Comparison of ENCODE assay signal across 8 cellular contexts in the genomic region with DNA sequence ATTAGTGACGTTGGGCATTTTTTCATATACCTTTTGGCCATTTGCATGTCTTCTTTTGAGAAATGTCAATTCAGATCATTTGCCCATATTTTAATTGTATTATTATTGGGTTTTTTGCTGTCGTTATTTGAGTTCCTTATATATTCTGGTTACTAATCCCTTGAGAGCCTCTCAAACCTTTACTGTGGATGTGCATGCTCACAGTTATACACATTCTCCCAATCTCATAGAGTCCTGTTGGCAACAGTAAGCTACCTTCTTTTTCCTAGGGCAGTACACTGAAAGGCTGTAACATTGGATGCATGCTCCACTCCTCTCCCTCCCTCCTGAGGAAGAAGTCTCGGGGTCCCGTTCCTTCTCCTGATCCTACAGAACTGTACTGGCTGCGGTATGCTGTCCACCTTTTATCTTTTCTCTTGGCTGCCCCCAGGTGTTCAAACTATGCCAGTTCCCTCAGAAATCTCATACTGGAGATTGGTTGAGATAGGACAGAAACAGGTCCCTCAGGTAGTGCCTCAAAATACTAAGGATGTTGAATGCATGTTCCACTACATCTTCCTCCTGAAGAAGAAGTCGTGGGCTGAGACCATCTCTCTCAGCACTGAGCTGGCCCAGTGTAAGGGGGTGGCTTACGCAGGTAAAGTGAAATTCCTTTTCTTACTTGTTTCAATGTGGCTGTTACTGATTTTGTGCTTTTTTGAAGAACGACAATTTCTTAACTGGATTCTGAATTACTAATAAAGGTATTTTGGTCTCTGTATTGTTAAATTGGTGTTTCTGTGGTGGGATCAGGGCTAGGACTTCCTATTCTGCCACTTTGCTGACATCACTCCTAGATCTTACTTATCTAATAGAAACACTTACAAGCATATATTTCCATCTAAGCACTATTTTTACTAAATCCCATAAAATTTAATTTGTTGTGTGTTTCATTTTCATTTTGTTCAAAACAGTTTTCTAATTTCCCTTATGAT.
DNase-seq lines count a peak whose midpoint lies in the region; ATAC-seq, FAIRE-seq and TF ChIP-seq lines count a peak whose summit lies in the region.

No MANE protein-coding gene starts in this region.

- DNase-seq in A549 (ENCODE audit: low read depth in 1 of 2, low spot score in 1 of 2) = peak; percentile 40
- DNase-seq in GM12864 (ENCODE audit: low read depth) = no peak
- DNase-seq in Panc1 (ENCODE audit: low read depth, low spot score) = no peak
- DNase-seq in activated effector memory CD4-positive, alpha-beta T cell treated with anti-CD3 and anti-CD28 coated beads, Interleukin-2, amount 50 U/mL, for 16 hours = peak; percentile 70
- DNase-seq in iPS-NIHi11 (ENCODE audit: low spot score) = peak; percentile 51
- DNase-seq in stimulated activated CD4-positive, alpha-beta T cell treated with anti-CD3 and anti-CD28 coated beads, Interleukin-4, amount 100 ng/mL, for 24 hours = peak; percentile 57

- no TSS peak for BruUV-seq in Panc1 (replicated peaks; lab: Mats Ljungman, UMichigan)

- POLR2A ChIA-PET in A549 (lab: Yijun Ruan, JAX) (no interaction called here), Panc1 (lab: Charles Lee) (no interaction called here)

- H3K4me1 ChIP-seq in A549 = no peaks in the 10 kb centered on the region
- H3K4me1 ChIP-seq in Panc1 (ENCODE audit: control insufficient read depth, insufficient read depth, low read length) = no peaks in the 10 kb centered on the region

- no peak for TF ChIP-seq EP300 in A549 (IDR thresholded peaks at IDR 0.05)

- peak overlapping the region; percentile 42; the same call in 2 of the 3 replicates for H3K4me2 ChIP-seq in A549

- peak; percentile 63 to 65 for TF ChIP-seq RAD21 in A549 (conservative IDR thresholded peaks at IDR 0.05 in 1 of 2, IDR thresholded peaks at IDR 0.05 in 1 of 2)

- FAIRE-seq in A549 (lab: Jason Lieb, UNC) = peak; percentile 98

- CTCF ChIA-PET in A549 (lab: Yijun Ruan, JAX) (interaction anchor here (1.0 to 1.4 kb wide), 2 partner anchors 148 to 178 kb away, joined by 3 read pairs; no protein-coding TSS in a partner anchor), Panc1 (lab: Charles Lee) (interaction anchor here (1.1 to 1.5 kb wide), 2 partner anchors 146 to 148 kb away, joined by 3 read pairs; no protein-coding TSS in a partner anchor)

- no peaks in the 10 kb centered on the region for H3K27me3 ChIP-seq in Panc1 (ENCODE audit: control insufficient read depth, insufficient read depth, low read length)

- WGBS in A549 (ENCODE audit: missing lambda C conversion rate) = 14% methylated on average over 8 of the region's 8 CpGs

- peak; percentile 51 for TF ChIP-seq CTCF in A549 (IDR thresholded peaks at IDR 0.05)
- TF ChIP-seq CTCF in GM12864 (IDR thresholded peaks at IDR 0.05; ENCODE audit: low read depth, low read length, missing control alignments) = peak; percentile 56
- peak; percentile 67 for TF ChIP-seq CTCF in Panc1 (IDR thresholded peaks at IDR 0.05)

- H3K9me3 ChIP-seq in A549 (no peaks in the 10 kb centered on the region; the same call in 2 of the 3 replicates), Panc1 (ENCODE audit: control insufficient read depth, insufficient read depth, low read depth, low read length) (no peaks in the 10 kb centered on the region)

- H3K27ac ChIP-seq in A549 = no peak overlapping the region
- H3K27ac ChIP-seq in Panc1 (ENCODE audit: low read length) = no peak overlapping the region

- intact Hi-C loops in Panc1 (cut with micrococcal nuclease; ENCODE audit: unreplicated experiment) = loop anchor here (10.0 kb wide), 1 partner anchor 147 kb away; the partner anchor contains the start of gene HUWE1

- ATAC-seq in A549 (peak; percentile 94 to 95), HG03175 (IDR thresholded peaks at IDR 0.05; ENCODE audit: unreplicated experiment) (peak; percentile 63), Panc1 (peak; percentile 82), GM21737 (IDR thresholded peaks at IDR 0.05; ENCODE audit: unreplicated experiment) (no peak)

- in situ Hi-C loops in Panc1 (cut with HindIII; ENCODE audit: low pct_unique_long_range_greater_than_20kb, low sequenced_read_pairs) = no loop called here

- TF ChIP-seq POLR2A in A549 (IDR thresholded peaks at IDR 0.05; ENCODE audit: low read length) = no peak

- H3K4me3 ChIP-seq in A549 (no peak overlapping the region), GM12864 (ENCODE audit: low read depth, low read length) (no peak overlapping the region), Panc1 (ENCODE audit: low read depth in 2 of 2, low read length in 2 of 2) (no peak overlapping the region)

- no peaks in the 10 kb centered on the region for H3K36me3 ChIP-seq in Panc1 (ENCODE audit: control insufficient read depth, insufficient read depth, low read length)

TF ChIP-seq in A549, 52 proteins besides CTCF, POLR2A, EP300 and RAD21:
- no peak for TF ChIP-seq JUN (IDR thresholded peaks at IDR 0.05)
- peak; percentile 61 for TF ChIP-seq SMC3 (IDR thresholded peaks at IDR 0.05)

Comparison
In these comparisons a context has a peak if more than half of its experiments do, and no peak if none do; other contexts are left out.
1. DNase-seq: peak in A549 (2 of 2), activated effector memory CD4-positive, alpha-beta T cell treated with anti-CD3 and anti-CD28 coated beads, Interleukin-2, amount 50 U/mL, for 16 hours (single experiment), iPS-NIHi11 (single experiment) and stimulated activated CD4-positive, alpha-beta T cell treated with anti-CD3 and anti-CD28 coated beads, Interleukin-4, amount 100 ng/mL, for 24 hours (single experiment); none in GM12864 (single experiment) and Panc1 (single experiment).
2. Peak in every context shown above with its lines, with median percentiles within 50 percentile points of each other: CTCF ChIP-seq.